15 cellular contexts compared by ENCODE assay signal in genomic region chr6:90402831-90403192, GRCh38.
DNase-seq lines count a peak whose midpoint lies in the region; ATAC-seq and TF ChIP-seq lines count a peak whose summit lies in the region.
"Had no signal": no experiment of that assay in that cellular context is flagged by ENCODE, and none has a peak within 500 bp of the region (broad histone marks: within the 10 kb centered on the region; RNA-seq: fewer than 3 reads in every experiment).

No MANE protein-coding gene starts in this region.

- no peak overlapping the region for H3K4me3 ChIP-seq in ascending aorta
- no peak overlapping the region for H3K4me3 ChIP-seq in left ventricle myocardium inferior
- H3K4me3 ChIP-seq: dorsolateral prefrontal cortex, GM23338, heart left ventricle, pancreas had no signal

- TF ChIP-seq CTCF in ascending aorta (IDR thresholded peaks at IDR 0.05) (no peak), left ventricle myocardium inferior (IDR thresholded peaks at IDR 0.05; ENCODE audit: borderline replicate concordance) (no peak)

- no peaks in the 10 kb centered on the region for H3K9me3 ChIP-seq in ascending aorta
- H3K9me3 ChIP-seq in left ventricle myocardium inferior (replicated peaks), result no peaks in the 10 kb centered on the region
- H3K9me3 ChIP-seq: heart left ventricle, pancreas had no signal

- POLR2A ChIA-PET in activated CD4-positive, alpha-beta T cell treated with anti-CD3 and anti-CD28 coated beads for 36 hours (lab: Charles Lee), result interaction anchor here (0.6 to 1.7 kb wide), 7 partner anchors 11 to 319 kb away, joined by 3 to 7 read pairs (median 3); no protein-coding TSS in a partner anchor

- H3K36me3 Mint-ChIP-seq in activated CD4-positive, alpha-beta T cell treated with anti-CD3 and anti-CD28 coated beads for 36 hours (ENCODE audit: low read depth), result peaks cover 19% of the 10 kb centered on the region
- H3K36me3 Mint-ChIP-seq in activated T-helper 17 cell treated with anti-CD3 and anti-CD28 coated beads, Interleukin-2, amount 50 U/mL, for 72 hours (ENCODE audit: low read depth), result peaks cover 5% of the 10 kb centered on the region
- peaks cover 2% of the 10 kb centered on the region for H3K36me3 Mint-ChIP-seq in memory B cell

- no peak for ATAC-seq in activated CD4-positive, alpha-beta T cell treated with anti-CD3 and anti-CD28 coated beads for 36 hours
- ATAC-seq in activated T-helper 17 cell treated with anti-CD3 and anti-CD28 coated beads, Interleukin-2, amount 50 U/mL, for 72 hours (replicated peaks), result no peak
- ATAC-seq in memory B cell (ENCODE audit: low read depth), result no peak
- ATAC-seq: left colon had no signal

- H3K27me3 Mint-ChIP-seq in activated CD4-positive, alpha-beta T cell treated with anti-CD3 and anti-CD28 coated beads for 36 hours, result no peaks in the 10 kb centered on the region
- no peaks in the 10 kb centered on the region for H3K27me3 Mint-ChIP-seq in activated T-helper 17 cell treated with anti-CD3 and anti-CD28 coated beads, Interleukin-2, amount 50 U/mL, for 72 hours
- H3K27me3 Mint-ChIP-seq in memory B cell, result peaks cover 15% of the 10 kb centered on the region

- H3K27ac Mint-ChIP-seq in activated CD4-positive, alpha-beta T cell treated with anti-CD3 and anti-CD28 coated beads for 36 hours, result peak overlapping the region; percentile 88
- peak overlapping the region; percentile 90 for H3K27ac Mint-ChIP-seq in activated T-helper 17 cell treated with anti-CD3 and anti-CD28 coated beads, Interleukin-2, amount 50 U/mL, for 72 hours
- H3K27ac Mint-ChIP-seq in memory B cell, result no peak overlapping the region
- H3K27ac Mint-ChIP-seq: GM23338 had no signal

- H3K36me3 ChIP-seq in ascending aorta (no peaks in the 10 kb centered on the region), left ventricle myocardium inferior (no peaks in the 10 kb centered on the region)
- H3K36me3 ChIP-seq: heart left ventricle, pancreas had no signal

- intact Hi-C loops in activated CD4-positive, alpha-beta T cell treated with anti-CD3 and anti-CD28 coated beads for 36 hours (cut with DNase I, micrococcal nuclease), result no loop called here
- intact Hi-C loops in ascending aorta (cut with DNase I) (no loop called here), left ventricle myocardium inferior (cut with micrococcal nuclease) (loop anchor here (10.0 kb wide), 1 partner anchor 72 kb away; no protein-coding TSS in a partner anchor)

- no peaks in the 10 kb centered on the region for H3K9me3 Mint-ChIP-seq in activated CD4-positive, alpha-beta T cell treated with anti-CD3 and anti-CD28 coated beads for 36 hours (ENCODE audit: low read depth)
- no peaks in the 10 kb centered on the region for H3K9me3 Mint-ChIP-seq in activated T-helper 17 cell treated with anti-CD3 and anti-CD28 coated beads, Interleukin-2, amount 50 U/mL, for 72 hours
- H3K9me3 Mint-ChIP-seq in memory B cell, result no peaks in the 10 kb centered on the region

- H3K4me1 Mint-ChIP-seq in activated CD4-positive, alpha-beta T cell treated with anti-CD3 and anti-CD28 coated beads for 36 hours, result peaks cover 88% of the 10 kb centered on the region
- peaks cover 49% of the 10 kb centered on the region for H3K4me1 Mint-ChIP-seq in activated T-helper 17 cell treated with anti-CD3 and anti-CD28 coated beads, Interleukin-2, amount 50 U/mL, for 72 hours
- peaks cover 20% of the 10 kb centered on the region for H3K4me1 Mint-ChIP-seq in memory B cell

- DNase-seq in activated CD4-positive, alpha-beta T cell treated with anti-CD3 and anti-CD28 coated beads for 36 hours, result no peak
- no peak for DNase-seq in activated CD4-positive, alpha-beta T cell treated with anti-CD3 and anti-CD28 coated beads for 48 hours
- peak; percentile 47 for DNase-seq in GF-D8 (lab: John Stamatoyannopoulos, UW)
- no peak for DNase-seq in memory B cell (ENCODE audit: low spot score in 2 of 2)
- DNase-seq in LoVo (ENCODE audit: low spot score), result no peak
- no peak for DNase-seq in ascending aorta (ENCODE audit: low spot score in 2 of 2)
- no peak for DNase-seq in left ventricle myocardium inferior
- DNase-seq: AML-193, dorsolateral prefrontal cortex, heart left ventricle, left colon, NCI-H2081 treated with DMSO at 0.1 percent for 48 hours, pancreas had no signal

- H3K27ac ChIP-seq in ascending aorta (no peak overlapping the region), left ventricle myocardium inferior (replicated peaks) (no peak overlapping the region)
- H3K27ac ChIP-seq: dorsolateral prefrontal cortex, pancreas had no signal

- CTCF ChIA-PET in activated CD4-positive, alpha-beta T cell treated with anti-CD3 and anti-CD28 coated beads for 36 hours (lab: Charles Lee), result interaction anchor here (1.0 to 7.5 kb wide), 7 partner anchors 8 to 139 kb away, joined by 3 to 63 read pairs (median 4); no protein-coding TSS in a partner anchor

- no peaks in the 10 kb centered on the region for H3K27me3 ChIP-seq in ascending aorta
- H3K27me3 ChIP-seq in left ventricle myocardium inferior (ENCODE audit: low read depth), result peaks cover 35% of the 10 kb centered on the region
- H3K27me3 ChIP-seq: dorsolateral prefrontal cortex, pancreas had no signal

- peak overlapping the region; percentile 20 for H3K4me3 Mint-ChIP-seq in activated CD4-positive, alpha-beta T cell treated with anti-CD3 and anti-CD28 coated beads for 36 hours
- peak overlapping the region; percentile 77 for H3K4me3 Mint-ChIP-seq in activated T-helper 17 cell treated with anti-CD3 and anti-CD28 coated beads, Interleukin-2, amount 50 U/mL, for 72 hours
- peak overlapping the region; percentile 21 for H3K4me3 Mint-ChIP-seq in memory B cell
- H3K4me3 Mint-ChIP-seq: GM23338 had no signal

- no peaks in the 10 kb centered on the region for H3K4me1 ChIP-seq in ascending aorta
- H3K4me1 ChIP-seq in left ventricle myocardium inferior, result peaks cover 13% of the 10 kb centered on the region

Comparison
In these comparisons a context has a peak if more than half of its experiments do, and no peak if none do; other contexts are left out.
1. H3K4me3 Mint-ChIP-seq: peak in every context shown above with its lines; median percentile 77 in activated T-helper 17 cell treated with anti-CD3 and anti-CD28 coated beads, Interleukin-2, amount 50 U/mL, for 72 hours; 21 in memory B cell; 20 in activated CD4-positive, alpha-beta T cell treated with anti-CD3 and anti-CD28 coated beads for 36 hours.